ENCODE assay signal across 9 cellular contexts in genomic region chr6:37483917-37484785, GRCh38. TPM values are rescaled to one million over a fixed set of nuclear protein-coding genes. Genes with fewer than 3 reads are reported as not detected.
DNase-seq lines count a peak whose midpoint lies in the region; ATAC-seq and TF ChIP-seq lines count a peak whose summit lies in the region.
"Had no signal": no experiment of that assay in that cellular context is flagged by ENCODE, and none has a peak within 500 bp of the region (broad histone marks: within the 10 kb centered on the region; RNA-seq: fewer than 3 reads in every experiment).

No MANE protein-coding gene starts in this region.

- 38 to 43% methylated on average over 19 to 20 of the region's 20 CpGs for WGBS in aorta, 2 donors

- H3K4me1 ChIP-seq in Peyer's patch (no peaks in the 10 kb centered on the region), foreskin keratinocyte (no peaks in the 10 kb centered on the region), aorta (ENCODE audit: control insufficient read depth in 1 of 2, insufficient read depth in 2 of 2, low read length in 2 of 2) (no peaks in the 10 kb centered on the region)

- intact Hi-C loops in activated T-helper 2 cell treated with anti-CD3 and anti-CD28 coated beads, Interferon-gamma antibody, Interleukin-2, Interleukin-4, amounts not matched to agents 10 μg/mL and 5 μg/mL and 100 μg/mL, durations not matched to agents 14 hours and 24 hours and 36 hours (cut with micrococcal nuclease), result loop anchor here (1.0 kb wide), 1 partner anchor 82 kb away; no protein-coding TSS in a partner anchor
- intact Hi-C loops in posterior cingulate gyrus (cut with DNase I), result loop anchor here (1.0 to 2.0 kb wide), 2 partner anchors 81 to 208 kb away; no protein-coding TSS in a partner anchor
- intact Hi-C loops in aorta (cut with DNase I), result loop anchor here (2.0 to 5.0 kb wide), 3 partner anchors 83 to 209 kb away; no protein-coding TSS in a partner anchor

- no peak overlapping the region for H3K4me3 Mint-ChIP-seq in activated T-helper 2 cell treated with anti-CD3 and anti-CD28 coated beads, Interferon-gamma antibody, Interleukin-2, Interleukin-4, amounts not matched to agents 10 μg/mL and 5 μg/mL and 100 μg/mL, durations not matched to agents 14 hours and 24 hours and 36 hours (ENCODE audit: low read depth)
- H3K4me3 Mint-ChIP-seq: activated naive CD4-positive, alpha-beta T cell treated with anti-CD3 and anti-CD28 coated beads, Interleukin-2, amount 50 U/mL, for 24 hours had no signal

- in situ Hi-C loops in Caki2 (cut with HindIII; ENCODE audit: low pct_unique_long_range_greater_than_20kb, low sequenced_read_pairs), result no loop called here

- peak; percentile 45 for ATAC-seq in HG02642 (IDR thresholded peaks at IDR 0.05; ENCODE audit: poor library complexity, unreplicated experiment)
- ATAC-seq in foreskin keratinocyte, result peak; percentile 72
- peak; percentile 75 for ATAC-seq in aorta (ENCODE audit: low FRiP score)
- no peak for ATAC-seq in GM21825 (IDR thresholded peaks at IDR 0.05; ENCODE audit: unreplicated experiment)

- H3K9me3 ChIP-seq in Peyer's patch (no peaks in the 10 kb centered on the region), aorta (ENCODE audit: control insufficient read depth, low read length) (no peaks in the 10 kb centered on the region)

- H3K27me3 ChIP-seq in Peyer's patch (no peaks in the 10 kb centered on the region), foreskin keratinocyte (no peaks in the 10 kb centered on the region), aorta (ENCODE audit: control insufficient read depth in 1 of 2, insufficient read depth in 2 of 2, low read length in 1 of 2) (no peaks in the 10 kb centered on the region)

- no peak overlapping the region for H3K27ac ChIP-seq in Peyer's patch
- H3K27ac ChIP-seq in foreskin keratinocyte, result no peak overlapping the region
- H3K27ac ChIP-seq in aorta (ENCODE audit: low read depth in 1 of 2, low read length in 2 of 2), result no peak overlapping the region

- H3K4me3 ChIP-seq in Peyer's patch (no peak overlapping the region), aorta (ENCODE audit: low read length in 2 of 2) (no peak overlapping the region)

- H3K27ac Mint-ChIP-seq in activated T-helper 2 cell treated with anti-CD3 and anti-CD28 coated beads, Interferon-gamma antibody, Interleukin-2, Interleukin-4, amounts not matched to agents 10 μg/mL and 5 μg/mL and 100 μg/mL, durations not matched to agents 14 hours and 24 hours and 36 hours, result no peak overlapping the region
- H3K27ac Mint-ChIP-seq: activated naive CD4-positive, alpha-beta T cell treated with anti-CD3 and anti-CD28 coated beads, Interleukin-2, amount 50 U/mL, for 24 hours had no signal

- no peaks in the 10 kb centered on the region for H3K27me3 Mint-ChIP-seq in activated T-helper 2 cell treated with anti-CD3 and anti-CD28 coated beads, Interferon-gamma antibody, Interleukin-2, Interleukin-4, amounts not matched to agents 10 μg/mL and 5 μg/mL and 100 μg/mL, durations not matched to agents 14 hours and 24 hours and 36 hours (ENCODE audit: low read depth)
- H3K27me3 Mint-ChIP-seq: activated naive CD4-positive, alpha-beta T cell treated with anti-CD3 and anti-CD28 coated beads, Interleukin-2, amount 50 U/mL, for 24 hours had no signal

- H3K36me3 Mint-ChIP-seq in activated T-helper 2 cell treated with anti-CD3 and anti-CD28 coated beads, Interferon-gamma antibody, Interleukin-2, Interleukin-4, amounts not matched to agents 10 μg/mL and 5 μg/mL and 100 μg/mL, durations not matched to agents 14 hours and 24 hours and 36 hours (ENCODE audit: low read depth), result peaks cover 44% of the 10 kb centered on the region

- TF ChIP-seq CTCF in Peyer's patch (IDR thresholded peaks at IDR 0.05) (peak; percentile 71 to 87 (median 84)), foreskin keratinocyte (conservative IDR thresholded peaks at IDR 0.05) (peak; percentile 92)

- H3K9me3 Mint-ChIP-seq in activated T-helper 2 cell treated with anti-CD3 and anti-CD28 coated beads, Interferon-gamma antibody, Interleukin-2, Interleukin-4, amounts not matched to agents 10 μg/mL and 5 μg/mL and 100 μg/mL, durations not matched to agents 14 hours and 24 hours and 36 hours, result no peaks in the 10 kb centered on the region
- H3K9me3 Mint-ChIP-seq: activated naive CD4-positive, alpha-beta T cell treated with anti-CD3 and anti-CD28 coated beads, Interleukin-2, amount 50 U/mL, for 24 hours had no signal

- DNase-seq in Caki2 (ENCODE audit: low read depth), result peak; percentile 47
- DNase-seq in Peyer's patch, result peak; percentile 60 to 80 (median 77)
- peak; percentile 52 for DNase-seq in activated T-helper 2 cell treated with anti-CD3 and anti-CD28 coated beads, Interferon-gamma antibody, Interleukin-2, Interleukin-4, amounts not matched to agents 10 μg/mL and 5 μg/mL and 100 μg/mL, durations not matched to agents 14 hours and 24 hours and 36 hours (ENCODE audit: low spot score)
- peak in 1 of 2 donors; percentile 28 for DNase-seq in foreskin keratinocyte
- DNase-seq in posterior cingulate gyrus, result peak; percentile 53 to 96 (median 76)
- DNase-seq in aorta, result peak in 1 of 2 donors; percentile 87

- H3K36me3 ChIP-seq in Peyer's patch, result peaks cover 0 to 29% (median 0%) of the 10 kb centered on the region in 3 donors
- peaks cover 0 to 4% of the 10 kb centered on the region in 2 donors for H3K36me3 ChIP-seq in aorta (ENCODE audit: control insufficient read depth in 1 of 2, insufficient read depth in 2 of 2, low read length in 1 of 2)

- H3K4me1 Mint-ChIP-seq in activated T-helper 2 cell treated with anti-CD3 and anti-CD28 coated beads, Interferon-gamma antibody, Interleukin-2, Interleukin-4, amounts not matched to agents 10 μg/mL and 5 μg/mL and 100 μg/mL, durations not matched to agents 14 hours and 24 hours and 36 hours (ENCODE audit: low read depth), result peaks cover 8% of the 10 kb centered on the region

- no peak for TF ChIP-seq POLR2A in Peyer's patch (IDR thresholded peaks at IDR 0.05)

RNA-seq across cellular contexts. Expression of gene CCDC167, which starts 15.5 kb away (rescaled TPM):
- total RNA-seq in Caki2 (2014; rRNA removed; shearing (Covaris generic); ENCODE audit: low replicate concordance), result 101 and 145 TPM in 2 replicates
- total RNA-seq in Peyer's patch (10 to 100 TPM in 3 of 4 donors, 1 to 10 TPM in 1; 8.0 to 28.1 (median 19.3) TPM), foreskin keratinocyte (24.8 and 27.4 TPM in 2 replicates), aorta (10 to 100 TPM; 11.5 to 13.9 TPM)
- 69.8 and 76.9 TPM in 2 replicates for total RNA-seq in activated T-helper 2 cell treated with anti-CD3 and anti-CD28 coated beads, Interferon-gamma antibody, Interleukin-2, Interleukin-4, amounts not matched to agents 10 μg/mL and 5 μg/mL and 100 μg/mL, durations not matched to agents 14 hours and 24 hours and 36 hours
- polyA plus RNA-seq in foreskin keratinocyte (45.7 and 48.9 TPM in 2 replicates), aorta (10 to 100 TPM; 15.8 to 34.1 TPM)

RNA-seq across cellular contexts. Expression of gene CMTR1, which starts 51.1 kb away (rescaled TPM):
- 46.0 and 84.5 TPM in 2 replicates for total RNA-seq in Caki2 (2014; rRNA removed; shearing (Covaris generic); ENCODE audit: low replicate concordance)
- total RNA-seq in Peyer's patch (100 to 1,000 TPM in 1 of 4 donors, 10 to 100 TPM in 3; 19.3 to 135 (median 41.7) TPM), foreskin keratinocyte (37.8 and 43.0 TPM in 2 replicates), aorta (10 to 100 TPM; 31.5 to 43.1 TPM)
- 51.8 and 55.6 TPM in 2 replicates for total RNA-seq in activated T-helper 2 cell treated with anti-CD3 and anti-CD28 coated beads, Interferon-gamma antibody, Interleukin-2, Interleukin-4, amounts not matched to agents 10 μg/mL and 5 μg/mL and 100 μg/mL, durations not matched to agents 14 hours and 24 hours and 36 hours
- polyA plus RNA-seq in foreskin keratinocyte (19.7 and 21.0 TPM in 2 replicates), aorta (10 to 100 TPM in 1 of 2 donors, 1 to 10 TPM in 1; 7.8 to 33.8 TPM)
